In genomic region chr16:9296273-9296593, GRCh38 we compare ENCODE assay signal across 19 cellular contexts.
"Had no signal": no experiment of that assay in that cellular context is flagged by ENCODE, and none has a peak within 500 bp of the region (broad histone marks: within the 10 kb centered on the region; RNA-seq: fewer than 3 reads in every experiment).

No MANE protein-coding gene starts in this region.

- H3K27ac ChIP-seq: foreskin keratinocyte, testis, upper lobe of left lung had no signal

- H3K4me1 Mint-ChIP-seq: activated naive CD4-positive, alpha-beta T cell treated with anti-CD3 and anti-CD28 coated beads, Interleukin-2, amount 50 U/mL, for 24 hours; naive B cell; stimulated activated effector memory CD8-positive, alpha-beta T cell treated with anti-CD3 and anti-CD28 coated beads, Interleukin-12 subunit alpha, Interleukin-12 subunit beta, amount 100 ng/mL, for 72 hours had no signal

- H3K9me3 Mint-ChIP-seq: T-helper 1 cell treated with Interleukin-12 subunit alpha and Interleukin-12 subunit beta and Interleukin-4 antibody, amounts not matched to agents 30 μg/mL and 1 μg/mL, for 36 hours had no signal

- H3K4me1 ChIP-seq: foreskin keratinocyte, testis, upper lobe of left lung had no signal

- H3K4me3 ChIP-seq: testis, upper lobe of left lung had no signal

- H3K27me3 ChIP-seq: foreskin keratinocyte, testis, upper lobe of left lung had no signal

- H3K4me3 Mint-ChIP-seq: activated naive CD4-positive, alpha-beta T cell treated with anti-CD3 and anti-CD28 coated beads, Interleukin-2, amount 50 U/mL, for 24 hours; effector memory CD8-positive, alpha-beta T cell; naive B cell; stimulated activated effector memory CD8-positive, alpha-beta T cell treated with anti-CD3 and anti-CD28 coated beads, Interleukin-12 subunit alpha, Interleukin-12 subunit beta, amount 100 ng/mL, for 72 hours; T-helper 1 cell treated with Interleukin-12 subunit alpha and Interleukin-12 subunit beta and Interleukin-4 antibody, amounts not matched to agents 30 μg/mL and 1 μg/mL, for 36 hours had no signal

- DNase-seq: activated CD4-positive, alpha-beta T cell treated with anti-CD3 and anti-CD28 coated beads, Interleukin-2, amount 50 U/mL, for 1 hour; activated CD4-positive, CD25-positive, alpha-beta regulatory T cell treated with anti-CD3 and anti-CD28 coated beads, Interleukin-2, amount 50 U/mL, for 72 hours; activated CD8-positive, alpha-beta memory T cell treated with anti-CD3 and anti-CD28 coated beads for 24 hours; activated CD8-positive, alpha-beta memory T cell treated with anti-CD3 and anti-CD28 coated beads, Interleukin-2, amount 50 U/mL, for 48 hours; activated gamma-delta T cell; effector memory CD8-positive, alpha-beta T cell; foreskin keratinocyte; glutamatergic neuron; hippocampal formation; islet precursor cell; left ventricle myocardium superior; naive B cell; stimulated activated CD4-positive, alpha-beta T cell treated with anti-CD3 and anti-CD28 coated beads, Interleukin-4, amount 100 ng/mL, for 24 hours; testis; upper lobe of left lung had no signal

- H3K27ac Mint-ChIP-seq: activated naive CD4-positive, alpha-beta T cell treated with anti-CD3 and anti-CD28 coated beads, Interleukin-2, amount 50 U/mL, for 24 hours; effector memory CD8-positive, alpha-beta T cell; stimulated activated effector memory CD8-positive, alpha-beta T cell treated with anti-CD3 and anti-CD28 coated beads, Interleukin-12 subunit alpha, Interleukin-12 subunit beta, amount 100 ng/mL, for 72 hours; T-helper 1 cell treated with Interleukin-12 subunit alpha and Interleukin-12 subunit beta and Interleukin-4 antibody, amounts not matched to agents 30 μg/mL and 1 μg/mL, for 36 hours had no signal

- H3K9me3 ChIP-seq: testis had no signal

- H3K36me3 ChIP-seq: upper lobe of left lung had no signal

- H3K36me3 Mint-ChIP-seq: activated naive CD4-positive, alpha-beta T cell treated with anti-CD3 and anti-CD28 coated beads, Interleukin-2, amount 50 U/mL, for 24 hours; naive B cell; stimulated activated effector memory CD8-positive, alpha-beta T cell treated with anti-CD3 and anti-CD28 coated beads, Interleukin-12 subunit alpha, Interleukin-12 subunit beta, amount 100 ng/mL, for 72 hours had no signal

- ATAC-seq: effector memory CD8-positive, alpha-beta T cell; foreskin keratinocyte; left ventricle myocardium superior; sciatic nerve; stimulated activated effector memory CD8-positive, alpha-beta T cell treated with anti-CD3 and anti-CD28 coated beads, Interleukin-12 subunit alpha, Interleukin-12 subunit beta, amount 100 ng/mL, for 72 hours had no signal
